19 cellular contexts compared by ENCODE assay signal in the genomic region with DNA sequence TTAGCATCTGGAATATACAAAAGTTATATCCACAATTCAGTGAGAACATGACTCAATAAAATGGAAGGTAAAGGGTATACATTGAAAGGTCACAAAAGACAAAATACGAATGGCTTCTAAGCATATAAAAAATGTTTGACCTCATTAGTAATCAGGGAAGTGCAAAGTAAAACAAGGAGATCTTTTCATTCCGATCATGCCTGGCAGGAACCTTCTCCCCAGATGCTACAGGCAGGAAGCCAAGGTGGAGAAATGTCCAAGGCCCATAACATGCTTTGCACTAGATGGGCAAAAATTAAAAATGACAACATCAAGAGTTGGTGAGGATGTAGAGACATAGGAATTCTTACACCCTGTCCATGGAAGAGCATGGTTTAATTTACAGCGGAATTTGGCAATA.
DNase-seq lines count a peak whose midpoint lies in the region; ATAC-seq and TF ChIP-seq lines count a peak whose summit lies in the region.
"Had no signal": no experiment of that assay in that cellular context is flagged by ENCODE, and none has a peak within 500 bp of the region (broad histone marks: within the 10 kb centered on the region; RNA-seq: fewer than 3 reads in every experiment).

No MANE protein-coding gene starts in this region.

- TF ChIP-seq CTCF in AG10803 (conservative IDR thresholded peaks at IDR 0.05; ENCODE audit: low read length) (no peak), fibroblast of mammary gland (conservative IDR thresholded peaks at IDR 0.05; ENCODE audit: control insufficient read depth, insufficient read depth, low read depth, low read length) (no peak), sigmoid colon (IDR thresholded peaks at IDR 0.05) (no peak)

- ATAC-seq in Right ventricle myocardium inferior = no peak
- ATAC-seq: GM23338, lower lobe of right lung, natural killer cell had no signal

- H3K27ac ChIP-seq in sigmoid colon = no peak overlapping the region
- H3K27ac ChIP-seq: lower lobe of right lung, tibial artery had no signal

- intact Hi-C loops in Right ventricle myocardium inferior (cut with DNase I) (no loop called here), sigmoid colon (cut with DNase I) (no loop called here)

- no peak for TF ChIP-seq EP300 in sigmoid colon (IDR thresholded peaks at IDR 0.05)

- no peaks in the 10 kb centered on the region for H3K36me3 ChIP-seq in sigmoid colon
- H3K36me3 ChIP-seq: lower lobe of right lung, tibial artery had no signal

- peaks cover 0 to 10% (median 3%) of the 10 kb centered on the region in 4 donors for H3K4me1 ChIP-seq in sigmoid colon
- H3K4me1 ChIP-seq: lower lobe of right lung had no signal

- no peaks in the 10 kb centered on the region for H3K27me3 ChIP-seq in sigmoid colon

- no peak overlapping the region for H3K4me3 ChIP-seq in AG10803 (ENCODE audit: low read length)
- no peak overlapping the region for H3K4me3 ChIP-seq in fibroblast of mammary gland (ENCODE audit: control insufficient read depth, low read depth, low read length)
- no peak overlapping the region for H3K4me3 ChIP-seq in sigmoid colon
- H3K4me3 ChIP-seq: GM23338, lower lobe of right lung, tibial artery had no signal

- DNase-seq in AG10803 (ENCODE audit: low read depth) (peak; percentile 89), RPMI7951 (ENCODE audit: low read depth) (peak; percentile 26), fibroblast of mammary gland (ENCODE audit: low read depth) (peak; percentile 50), pons (ENCODE audit: low spot score) (peak; percentile 88), Right ventricle myocardium inferior (ENCODE audit: missing footprints) (no peak), sigmoid colon (no peak), NCI-H1436 (lab: John Stamatoyannopoulos, UW) (no peak), SKM-1 treated with dmso at 0.1 percent for 144 hours (lab: John Stamatoyannopoulos, UW; ENCODE audit: unreplicated experiment) (no peak)
- DNase-seq: activated CD4-positive, alpha-beta T cell treated with anti-CD3 and anti-CD28 coated beads for 4 hours; activated naive CD8-positive, alpha-beta T cell treated with anti-CD3 and anti-CD28 coated beads, Interleukin-2, amount 10 ng/mL, durations not matched to agents 7 days and 5 days; DMS153; erythroblast; lower lobe of right lung; natural killer cell; NCI-H774; retina; RPMI8226; tibial artery had no signal

- WGBS in sigmoid colon, 2 donors = 79 to 83% methylated on average over 3 of the region's 3 CpGs

- H3K9me3 ChIP-seq in sigmoid colon = no peaks in the 10 kb centered on the region
- H3K9me3 ChIP-seq: lower lobe of right lung, tibial artery had no signal

- TF ChIP-seq POLR2A in sigmoid colon (IDR thresholded peaks at IDR 0.05) = no peak

Comparison
In these comparisons a context has a peak if more than half of its experiments do, and no peak if none do; other contexts are left out.
1. DNase-seq: peak in AG10803 (single experiment), RPMI7951 (single experiment), fibroblast of mammary gland (single experiment) and pons (single experiment); none in Right ventricle myocardium inferior (single experiment), sigmoid colon (single experiment), NCI-H1436 (single experiment) and SKM-1 treated with dmso at 0.1 percent for 144 hours (single experiment).